24 cellular contexts compared by ENCODE assay signal in genomic region chr15:91422704-91423254, GRCh38.
DNase-seq lines count a peak whose midpoint lies in the region; ATAC-seq, FAIRE-seq and TF ChIP-seq lines count a peak whose summit lies in the region.
"Had no signal": no experiment of that assay in that cellular context is flagged by ENCODE, and none has a peak within 500 bp of the region (broad histone marks: within the 10 kb centered on the region; RNA-seq: fewer than 3 reads in every experiment).

No MANE protein-coding gene starts in this region.

- CTCF ChIA-PET in activated CD4-positive, alpha-beta memory T cell treated with anti-CD3 and anti-CD28 coated beads, Interleukin-2, amount 10 ng/mL, durations not matched to agents 7 days and 5 days (lab: Charles Lee) = no interaction called here
- CTCF ChIA-PET in naive thymus-derived CD4-positive, alpha-beta T cell (lab: Charles Lee) = no interaction called here

- no peak overlapping the region for H3K4me3 ChIP-seq in HL-60 (replicated peaks; ENCODE audit: insufficient read depth, low read length)
- H3K4me3 ChIP-seq in naive thymus-derived CD4-positive, alpha-beta T cell (ENCODE audit: low read length) = no peak overlapping the region
- H3K4me3 ChIP-seq: lung, MG63, testis had no signal

- H3K4me3 Mint-ChIP-seq in activated CD4-positive, alpha-beta memory T cell treated with anti-CD3 and anti-CD28 coated beads, Interleukin-2, amount 10 ng/mL, durations not matched to agents 7 days and 5 days = peak overlapping the region; percentile 42
- H3K4me3 Mint-ChIP-seq in naive thymus-derived CD4-positive, alpha-beta T cell = peak overlapping the region in 7 of 10 donors; percentile 1 to 79 (median 54)
- H3K4me3 Mint-ChIP-seq: activated B cell treated with CpG ODN at 0.5 μM for 24 hours; stimulated activated memory B cell treated with anti-CD40 and anti-IgM and Interleukin-4, amounts not matched to agents 10 μg/mL and 1 μg/mL and 100 μg/mL, for 72 hours had no signal

- peaks cover 12% of the 10 kb centered on the region for H3K27me3 Mint-ChIP-seq in activated CD4-positive, alpha-beta memory T cell treated with anti-CD3 and anti-CD28 coated beads, Interleukin-2, amount 10 ng/mL, durations not matched to agents 7 days and 5 days
- peaks cover 0 to 19% (median 0%) of the 10 kb centered on the region in 5 donors for H3K27me3 Mint-ChIP-seq in naive thymus-derived CD4-positive, alpha-beta T cell

- H3K27me3 ChIP-seq in HL-60 (ENCODE audit: insufficient read depth, poor library complexity, severe bottlenecking) = no peaks in the 10 kb centered on the region
- no peaks in the 10 kb centered on the region for H3K27me3 ChIP-seq in naive thymus-derived CD4-positive, alpha-beta T cell (ENCODE audit: control insufficient read depth in 2 of 2, insufficient read depth in 2 of 2, low read length in 2 of 2)
- H3K27me3 ChIP-seq: MG63, testis had no signal

- H3K36me3 Mint-ChIP-seq in activated CD4-positive, alpha-beta memory T cell treated with anti-CD3 and anti-CD28 coated beads, Interleukin-2, amount 10 ng/mL, durations not matched to agents 7 days and 5 days (ENCODE audit: low read depth) = no peaks in the 10 kb centered on the region
- H3K36me3 Mint-ChIP-seq in naive thymus-derived CD4-positive, alpha-beta T cell = peaks cover 0 to 13% (median 0%) of the 10 kb centered on the region in 5 donors
- H3K36me3 Mint-ChIP-seq: stimulated activated memory B cell treated with anti-CD40 and anti-IgM and Interleukin-4, amounts not matched to agents 10 μg/mL and 1 μg/mL and 100 μg/mL, for 72 hours had no signal

- H3K4me1 ChIP-seq in naive thymus-derived CD4-positive, alpha-beta T cell (ENCODE audit: control insufficient read depth in 2 of 2, insufficient read depth in 2 of 2, low read length in 2 of 2) = peaks cover 26 to 28% of the 10 kb centered on the region in 2 donors
- H3K4me1 ChIP-seq: testis had no signal

- H3K9me3 ChIP-seq in naive thymus-derived CD4-positive, alpha-beta T cell (ENCODE audit: control insufficient read depth in 2 of 3, low read length in 3 of 3) = no peaks in the 10 kb centered on the region
- H3K9me3 ChIP-seq: MG63, testis had no signal

- H3K27ac Mint-ChIP-seq in activated CD4-positive, alpha-beta memory T cell treated with anti-CD3 and anti-CD28 coated beads, Interleukin-2, amount 10 ng/mL, durations not matched to agents 7 days and 5 days = peak overlapping the region; percentile 79
- H3K27ac Mint-ChIP-seq in naive thymus-derived CD4-positive, alpha-beta T cell = peak overlapping the region in 8 of 9 donors; percentile 19 to 91 (median 68)
- H3K27ac Mint-ChIP-seq: activated B cell treated with CpG ODN at 0.5 μM for 24 hours; stimulated activated memory B cell treated with anti-CD40 and anti-IgM and Interleukin-4, amounts not matched to agents 10 μg/mL and 1 μg/mL and 100 μg/mL, for 72 hours had no signal

- H3K27ac ChIP-seq in HL-60 (replicated peaks) = peak overlapping the region; percentile 58
- no peak overlapping the region for H3K27ac ChIP-seq in naive thymus-derived CD4-positive, alpha-beta T cell (ENCODE audit: low read depth, low read length)
- H3K27ac ChIP-seq: testis had no signal

- no peaks in the 10 kb centered on the region for H3K36me3 ChIP-seq in naive thymus-derived CD4-positive, alpha-beta T cell (ENCODE audit: control insufficient read depth in 2 of 3, insufficient read depth in 3 of 3, low read length in 3 of 3)
- H3K36me3 ChIP-seq: MG63 had no signal

- intact Hi-C loops in naive thymus-derived CD4-positive, alpha-beta T cell (cut with micrococcal nuclease) = loop anchor here (1.0 to 5.0 kb wide), 3 partner anchors 50 to 100 kb away; no protein-coding TSS in a partner anchor

- POLR2A ChIA-PET in activated CD4-positive, alpha-beta memory T cell treated with anti-CD3 and anti-CD28 coated beads, Interleukin-2, amount 10 ng/mL, durations not matched to agents 7 days and 5 days (lab: Charles Lee) = interaction anchor here (1.4 kb wide), 1 partner anchor 9 kb away, joined by 4 read pairs; no protein-coding TSS in a partner anchor
- POLR2A ChIA-PET in naive thymus-derived CD4-positive, alpha-beta T cell (lab: Charles Lee) = no interaction called here

- peak; percentile 61 for ATAC-seq in naive thymus-derived CD4-positive, alpha-beta T cell
- ATAC-seq: stimulated activated memory B cell treated with anti-CD40 and anti-IgM and Interleukin-4, amounts not matched to agents 10 μg/mL and 1 μg/mL and 100 μg/mL, for 72 hours had no signal

- no peak for FAIRE-seq in urothelium cell line (lab: Jason Lieb, UNC)
- FAIRE-seq: small intestine had no signal

- H3K9me3 Mint-ChIP-seq in activated CD4-positive, alpha-beta memory T cell treated with anti-CD3 and anti-CD28 coated beads, Interleukin-2, amount 10 ng/mL, durations not matched to agents 7 days and 5 days = peaks cover 9% of the 10 kb centered on the region
- H3K9me3 Mint-ChIP-seq in naive thymus-derived CD4-positive, alpha-beta T cell = peaks cover 0 to 13% (median 0%) of the 10 kb centered on the region in 11 donors
- H3K9me3 Mint-ChIP-seq: activated B cell treated with CpG ODN at 0.5 μM for 24 hours had no signal

- peaks cover 51% of the 10 kb centered on the region for H3K4me1 Mint-ChIP-seq in activated CD4-positive, alpha-beta memory T cell treated with anti-CD3 and anti-CD28 coated beads, Interleukin-2, amount 10 ng/mL, durations not matched to agents 7 days and 5 days
- H3K4me1 Mint-ChIP-seq in naive thymus-derived CD4-positive, alpha-beta T cell = peaks cover 9 to 56% (median 26%) of the 10 kb centered on the region in 7 donors
- H3K4me1 Mint-ChIP-seq: activated B cell treated with CpG ODN at 0.5 μM for 24 hours; stimulated activated memory B cell treated with anti-CD40 and anti-IgM and Interleukin-4, amounts not matched to agents 10 μg/mL and 1 μg/mL and 100 μg/mL, for 72 hours had no signal

- no peak for TF ChIP-seq CTCF in HL-60 (IDR thresholded peaks at IDR 0.05; ENCODE audit: insufficient read depth, low read length)

- DNase-seq in activated gamma-delta T cell treated with Interleukin-2 at 50 U/mL for 16 hours = peak; percentile 23
- no peak for DNase-seq in activated gamma-delta T cell (lab: John Stamatoyannopoulos, UW)
- DNase-seq in HL-60 (ENCODE audit: low read depth in 1 of 2, low spot score in 1 of 2) = peak in 1 of 2 experiments; percentile 10
- peak; percentile 64 for DNase-seq in activated CD4-positive, alpha-beta memory T cell treated with anti-CD3 and anti-CD28 coated beads, Interleukin-2, amount 10 ng/mL, durations not matched to agents 7 days and 5 days
- DNase-seq in naive thymus-derived CD4-positive, alpha-beta T cell = peak in 4 of 9 donors; percentile 5 to 45 (median 14)
- DNase-seq in urothelium cell line (ENCODE audit: low spot score) = no peak
- DNase-seq in AG08395 (ENCODE audit: low spot score) = no peak
- DNase-seq in NCI-H1694 treated with DMSO at 0.1 percent for 48 hours (lab: John Stamatoyannopoulos, UW) = no peak
- DNase-seq: ACHN; activated B cell treated with CpG ODN at 0.5 μM for 24 hours; C1 segment of cervical spinal cord; effector CD4-positive, alpha-beta T cell; foreskin melanocyte; HCEC 1CT; IMR-90; MG63; NCI-H526; occipital lobe; small intestine; stimulated activated CD4-positive, alpha-beta T cell treated with anti-CD3 and anti-CD28 coated beads, Interleukin-2, amount 100 ng/mL, for 24 hours; T-helper 9 cell; testis had no signal

Comparison
In these comparisons a context has a peak if more than half of its experiments do, and no peak if none do; other contexts are left out.
1. DNase-seq: peak in activated gamma-delta T cell treated with Interleukin-2 at 50 U/mL for 16 hours (single experiment) and activated CD4-positive, alpha-beta memory T cell treated with anti-CD3 and anti-CD28 coated beads, Interleukin-2, amount 10 ng/mL, durations not matched to agents 7 days and 5 days (single experiment); none in activated gamma-delta T cell (single experiment), urothelium cell line (single experiment), AG08395 (single experiment) and NCI-H1694 treated with DMSO at 0.1 percent for 48 hours (single experiment).